19 cellular contexts compared by ENCODE assay signal in genomic region chr7:26332698-26333097, GRCh38.
"Had no signal": no experiment of that assay in that cellular context is flagged by ENCODE, and none has a peak within 500 bp of the region (broad histone marks: within the 10 kb centered on the region; RNA-seq: fewer than 3 reads in every experiment).

No MANE protein-coding gene starts in this region.

- ATAC-seq: activated CD8-positive, alpha-beta memory T cell treated with anti-CD3 and anti-CD28 coated beads, Interleukin-2, amount 10 ng/mL, durations not matched to agents 7 days and 5 days; body of pancreas; lower lobe of right lung; stimulated activated naive CD8-positive, alpha-beta T cell treated with anti-CD3 and anti-CD28 coated beads, Interleukin-15, amount 100 ng/mL, for 72 hours had no signal

- H3K27ac ChIP-seq: body of pancreas, hepatocyte, lower lobe of right lung, suprapubic skin had no signal

- H3K4me2 ChIP-seq: hepatocyte had no signal

- H3K4me3 ChIP-seq: body of pancreas, hepatocyte, lower lobe of right lung, suprapubic skin had no signal

- H3K36me3 ChIP-seq: lower lobe of right lung, suprapubic skin had no signal

- H3K27me3 ChIP-seq: body of pancreas, hepatocyte, suprapubic skin had no signal

- DNase-seq: activated CD4-positive, alpha-beta memory T cell treated with anti-CD3 and anti-CD28 coated beads, Interleukin-2, amount 10 ng/mL, durations not matched to agents 7 days and 5 days; activated CD4-positive, alpha-beta T cell treated with anti-CD3 and anti-CD28 coated beads for 48 hours; activated CD4-positive, CD25-positive, alpha-beta regulatory T cell; activated CD8-positive, alpha-beta memory T cell treated with anti-CD3 and anti-CD28 coated beads, Interleukin-2, amount 10 ng/mL, durations not matched to agents 7 days and 5 days; activated naive CD4-positive, alpha-beta T cell; activated naive CD8-positive, alpha-beta T cell treated with anti-CD3 and anti-CD28 coated beads, Interleukin-2, amount 10 ng/mL, durations not matched to agents 7 days and 5 days; body of pancreas; lower lobe of right lung; nucleus accumbens; posterior cingulate gyrus; stimulated activated CD4-positive, alpha-beta T cell treated with anti-CD3 and anti-CD28 coated beads, Interleukin-12 subunit alpha, Interleukin-12 subunit beta, amount 100 ng/mL, for 4 hours; stimulated activated CD4-positive, alpha-beta T cell treated with anti-CD3 and anti-CD28 coated beads, Interleukin-1b, Interleukin-23, amount 100 ng/mL, for 48 hours; stimulated activated naive CD8-positive, alpha-beta T cell treated with anti-CD3 and anti-CD28 coated beads, Interleukin-15, amount 100 ng/mL, for 72 hours; trophoblast cell had no signal

- H3K4me1 ChIP-seq: body of pancreas, suprapubic skin had no signal

- H3K9me3 Mint-ChIP-seq: activated CD4-positive, alpha-beta memory T cell treated with anti-CD3 and anti-CD28 coated beads, Interleukin-2, amount 10 ng/mL, durations not matched to agents 7 days and 5 days; activated naive CD8-positive, alpha-beta T cell treated with anti-CD3 and anti-CD28 coated beads, Interleukin-2, amount 10 ng/mL, durations not matched to agents 7 days and 5 days had no signal

- H3K4me1 Mint-ChIP-seq: mesothelial cell of epicardium, nephron had no signal

- H3K4me3 Mint-ChIP-seq: activated CD4-positive, alpha-beta memory T cell treated with anti-CD3 and anti-CD28 coated beads, Interleukin-2, amount 10 ng/mL, durations not matched to agents 7 days and 5 days; activated CD8-positive, alpha-beta memory T cell treated with anti-CD3 and anti-CD28 coated beads, Interleukin-2, amount 10 ng/mL, durations not matched to agents 7 days and 5 days; activated naive CD8-positive, alpha-beta T cell treated with anti-CD3 and anti-CD28 coated beads, Interleukin-2, amount 10 ng/mL, durations not matched to agents 7 days and 5 days; mesothelial cell of epicardium; nephron; stimulated activated naive CD8-positive, alpha-beta T cell treated with anti-CD3 and anti-CD28 coated beads, Interleukin-15, amount 100 ng/mL, for 72 hours; T-helper 2 cell treated with Interferon-gamma antibody and Interleukin-4, amounts not matched to agents 5 μg/mL and 100 μg/mL, for 36 hours had no signal

- H3K9me3 ChIP-seq: body of pancreas, lower lobe of right lung, suprapubic skin had no signal

- H3K27ac Mint-ChIP-seq: activated CD4-positive, alpha-beta memory T cell treated with anti-CD3 and anti-CD28 coated beads, Interleukin-2, amount 10 ng/mL, durations not matched to agents 7 days and 5 days; activated CD8-positive, alpha-beta memory T cell treated with anti-CD3 and anti-CD28 coated beads, Interleukin-2, amount 10 ng/mL, durations not matched to agents 7 days and 5 days; activated naive CD8-positive, alpha-beta T cell treated with anti-CD3 and anti-CD28 coated beads, Interleukin-2, amount 10 ng/mL, durations not matched to agents 7 days and 5 days; mesothelial cell of epicardium; nephron; stimulated activated naive CD8-positive, alpha-beta T cell treated with anti-CD3 and anti-CD28 coated beads, Interleukin-15, amount 100 ng/mL, for 72 hours; T-helper 2 cell treated with Interferon-gamma antibody and Interleukin-4, amounts not matched to agents 5 μg/mL and 100 μg/mL, for 36 hours had no signal

- H3K27me3 Mint-ChIP-seq: activated CD4-positive, alpha-beta memory T cell treated with anti-CD3 and anti-CD28 coated beads, Interleukin-2, amount 10 ng/mL, durations not matched to agents 7 days and 5 days; activated CD8-positive, alpha-beta memory T cell treated with anti-CD3 and anti-CD28 coated beads, Interleukin-2, amount 10 ng/mL, durations not matched to agents 7 days and 5 days; activated naive CD8-positive, alpha-beta T cell treated with anti-CD3 and anti-CD28 coated beads, Interleukin-2, amount 10 ng/mL, durations not matched to agents 7 days and 5 days; stimulated activated naive CD8-positive, alpha-beta T cell treated with anti-CD3 and anti-CD28 coated beads, Interleukin-15, amount 100 ng/mL, for 72 hours had no signal
